ENCODE assay signal across 18 cellular contexts in genomic region chr4:160423879-160424451, GRCh38.
DNase-seq lines count a peak whose midpoint lies in the region; ATAC-seq and TF ChIP-seq lines count a peak whose summit lies in the region.
"Had no signal": no experiment of that assay in that cellular context is flagged by ENCODE, and none has a peak within 500 bp of the region (broad histone marks: within the 10 kb centered on the region; RNA-seq: fewer than 3 reads in every experiment).

No MANE protein-coding gene starts in this region.

- DNase-seq in Calu3: peak; percentile 9
- peak; percentile 61 for DNase-seq in LHCN-M2 (ENCODE audit: low read depth)
- DNase-seq in WTC11 (ENCODE audit: low spot score): no peak
- DNase-seq in mesenchymal stem cell: peak; percentile 61
- no peak for DNase-seq in sigmoid colon
- no peak for DNase-seq in inferior parietal cortex (ENCODE audit: extremely low spot score)
- no peak for DNase-seq in activated T-cell treated with anti-CD3 and anti-CD28 coated beads for 4 hours
- DNase-seq: activated CD4-positive, alpha-beta T cell treated with anti-CD3 and anti-CD28 coated beads, Interleukin-2, amount 10 ng/mL, durations not matched to agents 7 days and 5 days; activated naive CD8-positive, alpha-beta T cell treated with anti-CD3 and anti-CD28 coated beads, Interleukin-2, amount 10 ng/mL, durations not matched to agents 7 days and 5 days; activated T-cell treated with anti-CD3 and anti-CD28 coated beads, Interleukin-2, amount 50 U/mL, for 24 hours; central memory CD4-positive, alpha-beta T cell; effector memory CD4-positive, alpha-beta T cell; GM23248; retina; T-helper 9 cell had no signal

- H3K79me1 ChIP-seq in mesenchymal stem cell (replicated peaks; ENCODE audit: low read length, poor library complexity, severe bottlenecking): no peaks in the 10 kb centered on the region

- H3K23ac ChIP-seq in mesenchymal stem cell (ENCODE audit: low read length in 2 of 2): no peak overlapping the region

- H3K4ac ChIP-seq in mesenchymal stem cell (ENCODE audit: low read depth in 1 of 2, low read length in 2 of 2): no peak overlapping the region

- H4K91ac ChIP-seq in mesenchymal stem cell (ENCODE audit: low read length): no peak overlapping the region

- peaks cover 16% of the 10 kb centered on the region for H3K9me3 ChIP-seq in mesenchymal stem cell (ENCODE audit: control insufficient read depth, low read length)
- no peaks in the 10 kb centered on the region for H3K9me3 ChIP-seq in sigmoid colon

- no TSS peak for BruUV-seq in Calu3 (replicated peaks; lab: Mats Ljungman, UMichigan)

- H3K27me3 Mint-ChIP-seq in Calu3 (ENCODE audit: unreplicated experiment) (no peaks in the 10 kb centered on the region), WTC11 (ENCODE audit: low read depth) (no peaks in the 10 kb centered on the region)
- H3K27me3 Mint-ChIP-seq: activated CD4-positive, alpha-beta T cell treated with anti-CD3 and anti-CD28 coated beads, Interleukin-2, amount 10 ng/mL, durations not matched to agents 7 days and 5 days; activated naive CD8-positive, alpha-beta T cell treated with anti-CD3 and anti-CD28 coated beads, Interleukin-2, amount 10 ng/mL, durations not matched to agents 7 days and 5 days; activated T-cell treated with anti-CD3 and anti-CD28 coated beads, Interleukin-2, amount 50 U/mL, for 24 hours; B cell; natural killer cell treated with Interleukin-12 subunit alpha and Interleukin-12 subunit beta and Interleukin-15 and Interleukin-18, amount 100 ng/mL, for 72 hours had no signal

- no peak for ATAC-seq in WTC11
- ATAC-seq in GM18505 (IDR thresholded peaks at IDR 0.05; ENCODE audit: unreplicated experiment): no peak
- ATAC-seq: natural killer cell treated with Interleukin-12 subunit alpha and Interleukin-12 subunit beta and Interleukin-15 and Interleukin-18, amount 100 ng/mL, for 72 hours had no signal

- H3K4me2 ChIP-seq in mesenchymal stem cell (ENCODE audit: low read length, poor library complexity, severe bottlenecking): no peak overlapping the region

- H2BK12ac ChIP-seq in mesenchymal stem cell (ENCODE audit: low read length in 2 of 2): no peak overlapping the region

- H3K4me1 ChIP-seq in mesenchymal stem cell (ENCODE audit: control insufficient read depth, insufficient read depth, low read depth, low read length): no peaks in the 10 kb centered on the region
- H3K4me1 ChIP-seq in sigmoid colon: no peaks in the 10 kb centered on the region

- no peaks in the 10 kb centered on the region for H3K27me3 ChIP-seq in mesenchymal stem cell (ENCODE audit: control insufficient read depth in 1 of 2, insufficient read depth in 1 of 2, low read length in 2 of 2)
- H3K27me3 ChIP-seq in sigmoid colon: no peaks in the 10 kb centered on the region

- H3K4me3 ChIP-seq in mesenchymal stem cell (ENCODE audit: insufficient read depth in 1 of 2, low read depth in 1 of 2, low read length in 2 of 2) (no peak overlapping the region), sigmoid colon (no peak overlapping the region)
- H3K4me3 ChIP-seq: GM23248 had no signal

- H3K14ac ChIP-seq in mesenchymal stem cell (ENCODE audit: low read length in 2 of 2): no peak overlapping the region

- intact Hi-C loops in Calu3 (cut with micrococcal nuclease; ENCODE audit: unreplicated experiment): no loop called here
- intact Hi-C loops in sigmoid colon (cut with DNase I): no loop called here

- 55% methylated on average over 4 of the region's 6 CpGs for WGBS in mesenchymal stem cell
- WGBS in sigmoid colon, 2 donors: 70 to 73% methylated on average over 6 of the region's 6 CpGs

- H3K18ac ChIP-seq in mesenchymal stem cell (ENCODE audit: low read depth in 1 of 2, low read length in 2 of 2): no peak overlapping the region

- H2BK5ac ChIP-seq in mesenchymal stem cell (ENCODE audit: low read depth, low read length, poor library complexity, severe bottlenecking): no peak overlapping the region

- no peak overlapping the region for H4K8ac ChIP-seq in mesenchymal stem cell (ENCODE audit: low read length)

- H3K9ac ChIP-seq in mesenchymal stem cell (ENCODE audit: low read length): no peak overlapping the region
- H3K9ac ChIP-seq: GM23248 had no signal

- no peak overlapping the region for H2AFZ ChIP-seq in mesenchymal stem cell (ENCODE audit: low read depth, low read length)
- H2AFZ ChIP-seq: GM23248 had no signal

- no peaks in the 10 kb centered on the region for H3K9me3 Mint-ChIP-seq in Calu3 (ENCODE audit: low read depth, unreplicated experiment)
- peaks cover 20% of the 10 kb centered on the region for H3K9me3 Mint-ChIP-seq in WTC11
- H3K9me3 Mint-ChIP-seq: activated naive CD8-positive, alpha-beta T cell treated with anti-CD3 and anti-CD28 coated beads, Interleukin-2, amount 10 ng/mL, durations not matched to agents 7 days and 5 days had no signal

- H3K27ac ChIP-seq in mesenchymal stem cell (ENCODE audit: low read length, poor library complexity, severe bottlenecking): no peak overlapping the region
- H3K27ac ChIP-seq in sigmoid colon: no peak overlapping the region
- H3K27ac ChIP-seq: GM23248 had no signal

- peaks cover 9% of the 10 kb centered on the region for H3K4me1 Mint-ChIP-seq in Calu3 (ENCODE audit: low read depth, unreplicated experiment)
- H3K4me1 Mint-ChIP-seq in WTC11: peaks cover 7% of the 10 kb centered on the region
- H3K4me1 Mint-ChIP-seq: activated CD4-positive, alpha-beta T cell treated with anti-CD3 and anti-CD28 coated beads, Interleukin-2, amount 10 ng/mL, durations not matched to agents 7 days and 5 days; activated naive CD8-positive, alpha-beta T cell treated with anti-CD3 and anti-CD28 coated beads, Interleukin-2, amount 10 ng/mL, durations not matched to agents 7 days and 5 days; B cell had no signal

- TF ChIP-seq POLR2A in sigmoid colon (IDR thresholded peaks at IDR 0.05): no peak
- no peak for TF ChIP-seq POLR2A in GM18505 (IDR thresholded peaks at IDR 0.05; ENCODE audit: borderline replicate concordance, extremely low read depth, insufficient read depth, insufficient read length)

- TF ChIP-seq EP300 in sigmoid colon (IDR thresholded peaks at IDR 0.05): no peak

- CTCF ChIA-PET in Calu3 (lab: Charles Lee) (no interaction called here), WTC11 (lab: Charles Lee) (no interaction called here)

- H3K4me3 Mint-ChIP-seq in Calu3 (ENCODE audit: low read depth, unreplicated experiment) (peak overlapping the region; percentile 56), WTC11 (no peak overlapping the region)
- H3K4me3 Mint-ChIP-seq: activated CD4-positive, alpha-beta T cell treated with anti-CD3 and anti-CD28 coated beads, Interleukin-2, amount 10 ng/mL, durations not matched to agents 7 days and 5 days; activated naive CD8-positive, alpha-beta T cell treated with anti-CD3 and anti-CD28 coated beads, Interleukin-2, amount 10 ng/mL, durations not matched to agents 7 days and 5 days; activated T-cell treated with anti-CD3 and anti-CD28 coated beads, Interleukin-2, amount 50 U/mL, for 24 hours; B cell; natural killer cell treated with Interleukin-12 subunit alpha and Interleukin-12 subunit beta and Interleukin-15 and Interleukin-18, amount 100 ng/mL, for 72 hours had no signal

- H2BK15ac ChIP-seq in mesenchymal stem cell (ENCODE audit: low read depth, poor library complexity, severe bottlenecking): no peak overlapping the region

- no peak overlapping the region for H2BK120ac ChIP-seq in mesenchymal stem cell (ENCODE audit: low read depth, low read length)

- POLR2A ChIA-PET in WTC11 (lab: Charles Lee): no interaction called here

- TF ChIP-seq CTCF in Calu3 (IDR thresholded peaks at IDR 0.05; ENCODE audit: unreplicated experiment) (no peak), WTC11 (IDR thresholded peaks at IDR 0.05) (no peak), sigmoid colon (IDR thresholded peaks at IDR 0.05) (no peak)

- no peak overlapping the region for H2AK5ac ChIP-seq in mesenchymal stem cell (ENCODE audit: low read length, severe bottlenecking)

- H3K36me3 Mint-ChIP-seq in Calu3 (ENCODE audit: insufficient read depth, unreplicated experiment) (no peaks in the 10 kb centered on the region), WTC11 (no peaks in the 10 kb centered on the region)
- H3K36me3 Mint-ChIP-seq: activated naive CD8-positive, alpha-beta T cell treated with anti-CD3 and anti-CD28 coated beads, Interleukin-2, amount 10 ng/mL, durations not matched to agents 7 days and 5 days; natural killer cell treated with Interleukin-12 subunit alpha and Interleukin-12 subunit beta and Interleukin-15 and Interleukin-18, amount 100 ng/mL, for 72 hours had no signal

- H3K36me3 ChIP-seq in mesenchymal stem cell (ENCODE audit: control insufficient read depth in 1 of 2, insufficient read depth in 2 of 2, low read depth in 1 of 2, low read length in 2 of 2) (no peaks in the 10 kb centered on the region), sigmoid colon (no peaks in the 10 kb centered on the region)

- H3K27ac Mint-ChIP-seq in Calu3 (ENCODE audit: unreplicated experiment) (peak overlapping the region; percentile 88), WTC11 (peak overlapping the region; percentile 37; the same call in 1 of the 2 replicates)
- H3K27ac Mint-ChIP-seq: activated CD4-positive, alpha-beta T cell treated with anti-CD3 and anti-CD28 coated beads, Interleukin-2, amount 10 ng/mL, durations not matched to agents 7 days and 5 days; activated naive CD8-positive, alpha-beta T cell treated with anti-CD3 and anti-CD28 coated beads, Interleukin-2, amount 10 ng/mL, durations not matched to agents 7 days and 5 days; activated T-cell treated with anti-CD3 and anti-CD28 coated beads, Interleukin-2, amount 50 U/mL, for 24 hours; B cell; natural killer cell treated with Interleukin-12 subunit alpha and Interleukin-12 subunit beta and Interleukin-15 and Interleukin-18, amount 100 ng/mL, for 72 hours had no signal

TF ChIP-seq in WTC11, 78 proteins besides CTCF, POLR2A, EP300 and RAD21 (continues in another document):
- TF ChIP-seq CBFB (CRISPR knock-in tag; IDR thresholded peaks at IDR 0.05; ENCODE audit: low read depth) (no peak), ZNF671 (CRISPR knock-in tag; IDR thresholded peaks at IDR 0.05) (no peak), ATF2 (CRISPR knock-in tag; IDR thresholded peaks at IDR 0.05; ENCODE audit: borderline replicate concordance, low read depth) (no peak)

Comparison
In these comparisons a context has a peak if more than half of its experiments do, and no peak if none do; other contexts are left out.
1. DNase-seq: peak in Calu3 (single experiment), LHCN-M2 (single experiment) and mesenchymal stem cell (single experiment); none in WTC11 (single experiment), sigmoid colon (single experiment), inferior parietal cortex (single experiment) and activated T-cell treated with anti-CD3 and anti-CD28 coated beads for 4 hours (single experiment).